22 cellular contexts compared by ENCODE assay signal in the genomic region with DNA sequence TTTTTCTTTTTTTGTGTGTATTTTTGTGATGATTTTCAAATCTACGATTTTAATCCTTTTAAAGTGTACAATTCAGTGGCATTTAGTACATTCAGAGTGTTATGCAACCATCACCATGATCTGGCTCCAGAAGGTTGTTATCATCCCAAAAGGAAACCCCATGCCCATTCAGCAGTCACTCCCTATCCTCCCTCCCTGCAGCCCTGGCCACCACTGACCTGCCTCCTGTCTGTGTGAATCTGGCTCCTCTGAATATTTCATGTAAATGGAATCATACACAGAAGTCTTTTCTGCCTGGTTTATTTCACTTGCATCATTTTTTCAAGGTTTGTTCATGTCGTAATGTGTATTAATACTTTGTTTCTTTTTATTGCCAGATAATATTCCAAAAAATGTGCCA. TPM values are rescaled to one million over a fixed set of nuclear protein-coding genes. Genes with fewer than 3 reads are reported as not detected.
DNase-seq lines count a peak whose midpoint lies in the region; TF ChIP-seq lines count a peak whose summit lies in the region.
"Had no signal": no experiment of that assay in that cellular context is flagged by ENCODE, and none has a peak within 500 bp of the region (broad histone marks: within the 10 kb centered on the region; RNA-seq: fewer than 3 reads in every experiment).

No MANE protein-coding gene starts in this region.

- H2BK120ac ChIP-seq in trophoblast cell (ENCODE audit: insufficient read depth, low read length, poor library complexity) = no peak overlapping the region

- peak overlapping the region; percentile 73 for H3K27ac ChIP-seq in subcutaneous abdominal adipose tissue (ENCODE audit: low read depth, low read length)
- no peak overlapping the region for H3K27ac ChIP-seq in trophoblast cell (ENCODE audit: low read depth, low read length)
- H3K27ac ChIP-seq: HL-60 had no signal

- H4K8ac ChIP-seq in trophoblast cell (ENCODE audit: low read depth, low read length) = no peak overlapping the region

- H2BK12ac ChIP-seq in trophoblast cell (ENCODE audit: low read length) = no peak overlapping the region

- H3K4me1 Mint-ChIP-seq in chondrocyte (ENCODE audit: low read depth) = peaks cover 55% of the 10 kb centered on the region
- H3K4me1 Mint-ChIP-seq: H9 had no signal

- no peak overlapping the region for H2AK5ac ChIP-seq in trophoblast cell (ENCODE audit: low read length)

- H3K14ac ChIP-seq in trophoblast cell (ENCODE audit: low read length) = no peak overlapping the region

- H3K4ac ChIP-seq in trophoblast cell (ENCODE audit: low read depth, low read length) = no peak overlapping the region

- peak overlapping the region; percentile 91 for H3K27ac Mint-ChIP-seq in chondrocyte (ENCODE audit: unreplicated experiment)
- H3K27ac Mint-ChIP-seq: CD4-positive, CD25-positive, alpha-beta regulatory T cell; H9 had no signal

- H3K18ac ChIP-seq in trophoblast cell (ENCODE audit: low read length) = no peak overlapping the region

- H3K79me1 ChIP-seq in trophoblast cell (ENCODE audit: low read length) = no peaks in the 10 kb centered on the region

- no peak overlapping the region for H3K9ac ChIP-seq in adipocyte (ENCODE audit: low read length)
- H3K9ac ChIP-seq in subcutaneous abdominal adipose tissue (ENCODE audit: low read length in 5 of 5) = peak overlapping the region in 1 of 5 donors; percentile 42
- no peak overlapping the region for H3K9ac ChIP-seq in trophoblast cell (ENCODE audit: low read length)

- H3K79me2 ChIP-seq in trophoblast cell (ENCODE audit: control insufficient read depth, insufficient read depth, low read length, poor library complexity) = no peaks in the 10 kb centered on the region

- H3K9me3 ChIP-seq in adipocyte (ENCODE audit: control insufficient read depth, low read length) (no peaks in the 10 kb centered on the region), subcutaneous abdominal adipose tissue (ENCODE audit: control insufficient read depth in 5 of 5, low read length in 5 of 5) (no peaks in the 10 kb centered on the region), trophoblast cell (ENCODE audit: insufficient read depth, low read depth, low read length) (no peaks in the 10 kb centered on the region)
- H3K9me3 ChIP-seq: BE2C had no signal

- H3K9me3 Mint-ChIP-seq in chondrocyte (ENCODE audit: low read depth) = peaks cover 3% of the 10 kb centered on the region
- H3K9me3 Mint-ChIP-seq: CD4-positive, CD25-positive, alpha-beta regulatory T cell; CD8-positive, alpha-beta memory T cell; H9 had no signal

- H3K4me3 ChIP-seq in adipocyte (ENCODE audit: low read length) = peak overlapping the region; percentile 16
- H3K4me3 ChIP-seq in subcutaneous abdominal adipose tissue (ENCODE audit: low read depth in 1 of 5, low read length in 5 of 5) = no peak overlapping the region
- H3K4me3 ChIP-seq in trophoblast cell (ENCODE audit: low read depth, low read length) = no peak overlapping the region
- H3K4me3 ChIP-seq: GM12878 had no signal

- no peaks in the 10 kb centered on the region for H3K27me3 Mint-ChIP-seq in chondrocyte (ENCODE audit: low read depth)
- H3K27me3 Mint-ChIP-seq: CD4-positive, CD25-positive, alpha-beta regulatory T cell; CD8-positive, alpha-beta memory T cell had no signal

- H3K23ac ChIP-seq in trophoblast cell (ENCODE audit: low read length) = no peak overlapping the region

- H3K4me2 ChIP-seq in trophoblast cell (ENCODE audit: low read length) = no peak overlapping the region

- H3K27me3 ChIP-seq in adipocyte (replicated peaks; ENCODE audit: control insufficient read depth, insufficient read depth, low read length) (no peaks in the 10 kb centered on the region), subcutaneous abdominal adipose tissue (ENCODE audit: control insufficient read depth in 5 of 5, insufficient read depth in 4 of 5, low read length in 5 of 5) (no peaks in the 10 kb centered on the region), trophoblast cell (ENCODE audit: insufficient read depth, low read length) (no peaks in the 10 kb centered on the region)
- H3K27me3 ChIP-seq: BE2C had no signal

- H3K36me3 Mint-ChIP-seq in chondrocyte (ENCODE audit: low read depth) = peaks cover 11% of the 10 kb centered on the region

- H3K36me3 ChIP-seq in adipocyte (ENCODE audit: control insufficient read depth, insufficient read depth, low read length, severe bottlenecking) (peaks cover 16% of the 10 kb centered on the region), subcutaneous abdominal adipose tissue (ENCODE audit: control insufficient read depth in 5 of 5, insufficient read depth in 5 of 5, low read length in 5 of 5) (peaks cover 4 to 13% (median 5%) of the 10 kb centered on the region in 5 donors), trophoblast cell (ENCODE audit: control insufficient read depth in 1 of 2, insufficient read depth in 2 of 2, low read length in 2 of 2) (peaks cover 7 to 10% of the 10 kb centered on the region in 2 experiments)
- H3K36me3 ChIP-seq: BE2C had no signal

- WGBS in trophoblast cell (ENCODE audit: extremely low coverage, insufficient coverage, insufficient read length) = no CpG with 5 or more reads among the region's 2 CpGs

- TF ChIP-seq CTCF in chondrocyte (IDR thresholded peaks at IDR 0.05) = no peak

- H2BK5ac ChIP-seq in trophoblast cell (ENCODE audit: low read depth, low read length, poor library complexity) = no peak overlapping the region

- H4K12ac ChIP-seq in trophoblast cell (ENCODE audit: low read depth, low read length) = no peak overlapping the region

- H2AFZ ChIP-seq in trophoblast cell (ENCODE audit: insufficient read depth, low read length, poor library complexity) = no peak overlapping the region

- H3K4me1 ChIP-seq in adipocyte (ENCODE audit: control insufficient read depth, insufficient read depth, low read length) (peaks cover 46% of the 10 kb centered on the region), subcutaneous abdominal adipose tissue (ENCODE audit: control insufficient read depth in 5 of 5, insufficient read depth in 5 of 5, low read length in 5 of 5) (peaks cover 3 to 31% (median 29%) of the 10 kb centered on the region in 5 donors), trophoblast cell (ENCODE audit: control insufficient read depth in 1 of 2, insufficient read depth in 2 of 2, low read length in 2 of 2) (peaks cover 0 to 2% of the 10 kb centered on the region in 2 experiments)

- H3K4me3 Mint-ChIP-seq in chondrocyte (ENCODE audit: unreplicated experiment) = no peak overlapping the region
- H3K4me3 Mint-ChIP-seq: CD4-positive, CD25-positive, alpha-beta regulatory T cell; CD8-positive, alpha-beta memory T cell; H9 had no signal

- DNase-seq in NCI-H226 (peak; percentile 20), adipocyte (ENCODE audit: low read depth) (peak; percentile 23), chondrocyte (ENCODE audit: low spot score) (no peak), trophoblast cell (no peak), NK-92 (lab: John Stamatoyannopoulos, UW; ENCODE audit: unreplicated experiment) (no peak), RPMI8226 (no peak)
- no peak for DNase-seq in activated effector memory CD4-positive, alpha-beta T cell treated with Interleukin-2 at 50 U/mL for 16 hours
- DNase-seq: ACHN; BE2C; C1 segment of cervical spinal cord; CD4-positive, CD25-positive, alpha-beta regulatory T cell; CD8-positive, alpha-beta memory T cell; COR-L47; DMS 273 treated with DMSO at 0.1 percent for 48 hours; DMS53; DND-41; EL; GOT3; H9 had no signal

- H4K91ac ChIP-seq in trophoblast cell (ENCODE audit: low read depth, low read length) = no peak overlapping the region

RNA-seq across cellular contexts. Expression of a gene that starts 32.5 kb away (rescaled TPM):
- total RNA-seq in chondrocyte = 19.3 to 28.9 TPM (median 26.2 TPM) in 3 replicates
- 14.8 and 15.9 TPM in 2 replicates for polyA plus RNA-seq in trophoblast cell (2013)

Comparison
In these comparisons a context has a peak if more than half of its experiments do, and no peak if none do; other contexts are left out.
1. DNase-seq: peak in NCI-H226 (single experiment) and adipocyte (single experiment); none in chondrocyte (single experiment), activated effector memory CD4-positive, alpha-beta T cell treated with Interleukin-2 at 50 U/mL for 16 hours (single experiment), trophoblast cell (0 of 2), NK-92 (single experiment) and RPMI8226 (single experiment).